19 cellular contexts compared by ENCODE assay signal in the genomic region with DNA sequence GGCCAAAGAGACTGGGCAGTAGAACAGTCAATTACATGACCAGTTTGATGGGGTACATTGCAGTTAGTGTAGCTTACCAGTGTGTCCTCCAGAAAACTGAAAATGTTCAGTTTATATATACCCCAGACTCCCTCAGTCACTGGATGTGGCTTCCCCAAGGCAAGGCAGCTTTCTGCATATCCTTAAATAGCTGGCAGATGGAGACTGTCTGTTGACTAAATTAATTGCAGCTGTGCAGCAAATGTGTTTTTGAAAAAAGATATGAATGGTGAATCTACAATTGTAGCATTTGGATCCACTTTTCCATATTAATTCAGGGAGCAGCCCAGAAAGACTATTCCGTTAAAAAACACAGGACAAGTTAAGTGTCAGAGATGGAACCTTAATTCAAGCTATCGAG.
"Had no signal": no experiment of that assay in that cellular context is flagged by ENCODE, and none has a peak within 500 bp of the region (broad histone marks: within the 10 kb centered on the region; RNA-seq: fewer than 3 reads in every experiment).

No MANE protein-coding gene starts in this region.

- H3K27me3 ChIP-seq: body of pancreas, right lobe of liver had no signal

- H3K4me3 Mint-ChIP-seq: activated CD4-positive, alpha-beta T cell treated with anti-CD3 and anti-CD28 coated beads, Interleukin-2, amount 10 ng/mL, durations not matched to agents 7 days and 5 days; effector memory CD8-positive, alpha-beta T cell; memory B cell; T-helper 1 cell treated with Interleukin-12 subunit alpha and Interleukin-12 subunit beta and Interleukin-4 antibody, amounts not matched to agents 30 μg/mL and 1 μg/mL, for 36 hours had no signal

- H3K27me3 Mint-ChIP-seq: activated CD4-positive, alpha-beta T cell treated with anti-CD3 and anti-CD28 coated beads, Interleukin-2, amount 10 ng/mL, durations not matched to agents 7 days and 5 days; effector memory CD8-positive, alpha-beta T cell; memory B cell had no signal

- DNase-seq: activated CD4-positive, alpha-beta T cell treated with anti-CD3 and anti-CD28 coated beads, Interleukin-2, amount 10 ng/mL, durations not matched to agents 7 days and 5 days; activated CD4-positive, CD25-positive, alpha-beta regulatory T cell; activated CD8-positive, alpha-beta memory T cell treated with anti-CD3 and anti-CD28 coated beads for 24 hours; activated naive CD4-positive, alpha-beta T cell treated with anti-CD3 and anti-CD28 coated beads, Interleukin-2, amount 50 U/mL, for 16 hours; activated T-cell treated with anti-CD3 and anti-CD28 coated beads for 4 hours; body of pancreas; central memory CD4-positive, alpha-beta T cell; cortex of kidney; effector memory CD8-positive, alpha-beta T cell; foreskin melanocyte; left ventricle myocardium inferior; psoas muscle; right lobe of liver; stimulated activated CD4-positive, alpha-beta T cell treated with anti-CD3 and anti-CD28 coated beads, Interleukin-12 subunit alpha, Interleukin-12 subunit beta, amount 100 ng/mL, for 4 hours; stimulated activated naive CD4-positive, alpha-beta T cell treated with Interleukin-2 at 50 U/mL for 16 hours; trophoblast cell had no signal

- H3K9me3 ChIP-seq: body of pancreas, left ventricle myocardium inferior, psoas muscle, right lobe of liver had no signal

- H3K4me1 ChIP-seq: body of pancreas, left ventricle myocardium inferior, psoas muscle, right lobe of liver had no signal

- H3K36me3 ChIP-seq: left ventricle myocardium inferior, right lobe of liver had no signal

- H3K36me3 Mint-ChIP-seq: memory B cell had no signal

- H3K27ac Mint-ChIP-seq: activated CD4-positive, alpha-beta T cell treated with anti-CD3 and anti-CD28 coated beads, Interleukin-2, amount 10 ng/mL, durations not matched to agents 7 days and 5 days; activated T-helper 2 cell treated with anti-CD3 and anti-CD28 coated beads, Interferon-gamma antibody, Interleukin-2, Interleukin-4, amounts not matched to agents 10 μg/mL and 5 μg/mL and 100 μg/mL, durations not matched to agents 14 hours and 24 hours and 36 hours; effector memory CD8-positive, alpha-beta T cell; memory B cell; T-helper 1 cell treated with Interleukin-12 subunit alpha and Interleukin-12 subunit beta and Interleukin-4 antibody, amounts not matched to agents 30 μg/mL and 1 μg/mL, for 36 hours had no signal

- H3K4me3 ChIP-seq: body of pancreas, left ventricle myocardium inferior, psoas muscle, right lobe of liver had no signal

- H3K4me1 Mint-ChIP-seq: activated CD4-positive, alpha-beta T cell treated with anti-CD3 and anti-CD28 coated beads, Interleukin-2, amount 10 ng/mL, durations not matched to agents 7 days and 5 days; memory B cell had no signal
